Comparison of ENCODE assay signal across 20 cellular contexts in genomic region chr3:185758912-185759311, GRCh38.
DNase-seq lines count a peak whose midpoint lies in the region; ATAC-seq and TF ChIP-seq lines count a peak whose summit lies in the region.
"Had no signal": no experiment of that assay in that cellular context is flagged by ENCODE, and none has a peak within 500 bp of the region (broad histone marks: within the 10 kb centered on the region; RNA-seq: fewer than 3 reads in every experiment).

No MANE protein-coding gene starts in this region.

- DNase-seq in cardiac muscle cell (ENCODE audit: low read depth in 1 of 2, low spot score in 1 of 2) = no peak
- no peak for DNase-seq in right atrium auricular region (ENCODE audit: low spot score)
- no peak for DNase-seq in WTC11 (ENCODE audit: low spot score)
- DNase-seq in left kidney (ENCODE audit: low read depth, low spot score) = peak; percentile 37
- no peak for DNase-seq in type B pancreatic cell (ENCODE audit: extremely low spot score, unreplicated experiment)
- DNase-seq in mesendoderm = no peak
- DNase-seq in activated CD8-positive, alpha-beta memory T cell treated with anti-CD3 and anti-CD28 coated beads, Interleukin-2, amount 10 ng/mL, durations not matched to agents 7 days and 5 days = no peak
- DNase-seq in MG63 = no peak
- DNase-seq: activated T-cell treated with anti-CD3 and anti-CD28 coated beads, Interleukin-2, amount 50 U/mL, for 48 hours; DMS79 treated with DMSO at 0.1 percent for 48 hours; head of caudate nucleus; MV-4-11; natural killer cell; NCI-H2081 treated with DMSO at 0.1 percent for 48 hours; T-helper 9 cell had no signal

- no peak overlapping the region for H2BK5ac ChIP-seq in mesendoderm (ENCODE audit: low read length)

- no peak overlapping the region for H2BK120ac ChIP-seq in mesendoderm (ENCODE audit: low read depth, low read length)

- ATAC-seq in WTC11 = no peak
- ATAC-seq in activated CD8-positive, alpha-beta memory T cell treated with anti-CD3 and anti-CD28 coated beads, Interleukin-2, amount 10 ng/mL, durations not matched to agents 7 days and 5 days = no peak
- ATAC-seq: activated CD4-positive, CD25-positive, alpha-beta regulatory T cell treated with anti-CD3 and anti-CD28 coated beads, Interleukin-2, amount 50 U/mL, for 24 hours; activated naive CD4-positive, alpha-beta T cell treated with anti-CD3 and anti-CD28 coated beads, Interleukin-2, amount 50 U/mL, for 72 hours; natural killer cell had no signal

- peaks cover 38% of the 10 kb centered on the region for H3K36me3 Mint-ChIP-seq in WTC11
- H3K36me3 Mint-ChIP-seq in type B pancreatic cell = peaks cover 31% of the 10 kb centered on the region
- H3K36me3 Mint-ChIP-seq in activated CD8-positive, alpha-beta memory T cell treated with anti-CD3 and anti-CD28 coated beads, Interleukin-2, amount 10 ng/mL, durations not matched to agents 7 days and 5 days = no peaks in the 10 kb centered on the region
- H3K36me3 Mint-ChIP-seq: natural killer cell had no signal

- no peak overlapping the region for H3K9ac ChIP-seq in mesendoderm (ENCODE audit: low read length)
- H3K9ac ChIP-seq: parathyroid adenoma had no signal

- H4K5ac ChIP-seq in mesendoderm (ENCODE audit: low read length) = no peak overlapping the region

- H3K4me3 ChIP-seq in cardiac muscle cell (no peak overlapping the region), right atrium auricular region (no peak overlapping the region), mesendoderm (ENCODE audit: low read length) (no peak overlapping the region), MG63 (no peak overlapping the region)

- H3K36me3 ChIP-seq in cardiac muscle cell (no peaks in the 10 kb centered on the region), right atrium auricular region (no peaks in the 10 kb centered on the region), mesendoderm (ENCODE audit: control insufficient read depth, insufficient read depth, low read length) (no peaks in the 10 kb centered on the region), MG63 (peaks cover 24% of the 10 kb centered on the region)

- no peak overlapping the region for H3K4me2 ChIP-seq in mesendoderm (ENCODE audit: low read length)

- no peak overlapping the region for H2BK15ac ChIP-seq in mesendoderm (replicated peaks; ENCODE audit: low read depth)

- H4K8ac ChIP-seq in mesendoderm (ENCODE audit: low read depth, low read length) = no peak overlapping the region

- H3K9me3 Mint-ChIP-seq in WTC11 = peaks cover 25% of the 10 kb centered on the region
- peaks cover 5% of the 10 kb centered on the region for H3K9me3 Mint-ChIP-seq in type B pancreatic cell
- peaks cover 4% of the 10 kb centered on the region for H3K9me3 Mint-ChIP-seq in activated CD8-positive, alpha-beta memory T cell treated with anti-CD3 and anti-CD28 coated beads, Interleukin-2, amount 10 ng/mL, durations not matched to agents 7 days and 5 days (ENCODE audit: low read depth)

- H3K4me3 Mint-ChIP-seq in WTC11 (no peak overlapping the region), type B pancreatic cell (peak overlapping the region; percentile 3)
- no peak overlapping the region for H3K4me3 Mint-ChIP-seq in activated CD8-positive, alpha-beta memory T cell treated with anti-CD3 and anti-CD28 coated beads, Interleukin-2, amount 10 ng/mL, durations not matched to agents 7 days and 5 days
- H3K4me3 Mint-ChIP-seq: natural killer cell had no signal

- no peaks in the 10 kb centered on the region for H3K27me3 Mint-ChIP-seq in WTC11 (ENCODE audit: low read depth)
- no peaks in the 10 kb centered on the region for H3K27me3 Mint-ChIP-seq in type B pancreatic cell
- peaks cover 55% of the 10 kb centered on the region for H3K27me3 Mint-ChIP-seq in activated CD8-positive, alpha-beta memory T cell treated with anti-CD3 and anti-CD28 coated beads, Interleukin-2, amount 10 ng/mL, durations not matched to agents 7 days and 5 days

- H2AK5ac ChIP-seq in mesendoderm (ENCODE audit: low read length) = no peak overlapping the region

- CTCF ChIA-PET in WTC11 (lab: Charles Lee) = interaction anchor here (0.6 to 5.2 kb wide), 3 partner anchors 10 to 99 kb away, joined by 3 to 30 read pairs (median 11); no protein-coding TSS in a partner anchor
- CTCF ChIA-PET in activated CD8-positive, alpha-beta memory T cell treated with anti-CD3 and anti-CD28 coated beads, Interleukin-2, amount 10 ng/mL, durations not matched to agents 7 days and 5 days (lab: Charles Lee) = interaction anchor here (1.0 to 3.4 kb wide), 2 partner anchors 10 to 18 kb away, joined by 3 to 12 read pairs; no protein-coding TSS in a partner anchor

- H3K9me3 ChIP-seq in cardiac muscle cell (ENCODE audit: low read depth) (no peaks in the 10 kb centered on the region), right atrium auricular region (no peaks in the 10 kb centered on the region), MG63 (no peaks in the 10 kb centered on the region; the same call in 1 of the 2 replicates)

- WGBS in mesendoderm (ENCODE audit: extremely low coverage, insufficient coverage, low lambda C conversion rate) = no CpG with 5 or more reads among the region's 1 CpG

- no peak overlapping the region for H3K4ac ChIP-seq in mesendoderm (ENCODE audit: low read depth, low read length)

- H3K18ac ChIP-seq in mesendoderm (ENCODE audit: low read length) = no peak overlapping the region

- H3K4me1 Mint-ChIP-seq in WTC11 (peaks cover 91% of the 10 kb centered on the region), type B pancreatic cell (ENCODE audit: unreplicated experiment) (peaks cover 55% of the 10 kb centered on the region)
- no peaks in the 10 kb centered on the region for H3K4me1 Mint-ChIP-seq in activated CD8-positive, alpha-beta memory T cell treated with anti-CD3 and anti-CD28 coated beads, Interleukin-2, amount 10 ng/mL, durations not matched to agents 7 days and 5 days

- H3K79me1 ChIP-seq in mesendoderm (ENCODE audit: low read length) = peaks cover 38% of the 10 kb centered on the region

- POLR2A ChIA-PET in WTC11 (lab: Charles Lee) = no interaction called here

- H3K56ac ChIP-seq in mesendoderm (ENCODE audit: low read length) = no peak overlapping the region

- H3K27me3 ChIP-seq in cardiac muscle cell = no peaks in the 10 kb centered on the region
- no peaks in the 10 kb centered on the region for H3K27me3 ChIP-seq in right atrium auricular region
- no peaks in the 10 kb centered on the region for H3K27me3 ChIP-seq in mesendoderm (ENCODE audit: insufficient read depth, low read length, poor library complexity)
- H3K27me3 ChIP-seq in MG63 = no peaks in the 10 kb centered on the region

- TF ChIP-seq CTCF in cardiac muscle cell (IDR thresholded peaks at IDR 0.05; ENCODE audit: low read depth, low read length) (no peak), right atrium auricular region (IDR thresholded peaks at IDR 0.05) (no peak), WTC11 (IDR thresholded peaks at IDR 0.05) (no peak), type B pancreatic cell (conservative IDR thresholded peaks at IDR 0.05) (no peak)

- H3K4me1 ChIP-seq in cardiac muscle cell (ENCODE audit: low read depth) (peaks cover 46% of the 10 kb centered on the region), right atrium auricular region (peaks cover 0 to 10% of the 10 kb centered on the region in 2 donors), mesendoderm (ENCODE audit: control insufficient read depth, low read depth, low read length) (peaks cover 10% of the 10 kb centered on the region)

- H3K23ac ChIP-seq in mesendoderm (ENCODE audit: low read length) = no peak overlapping the region

- peak overlapping the region; percentile 17 for H3K27ac Mint-ChIP-seq in WTC11
- peak overlapping the region; percentile 16 for H3K27ac Mint-ChIP-seq in type B pancreatic cell
- no peak overlapping the region for H3K27ac Mint-ChIP-seq in activated CD8-positive, alpha-beta memory T cell treated with anti-CD3 and anti-CD28 coated beads, Interleukin-2, amount 10 ng/mL, durations not matched to agents 7 days and 5 days
- H3K27ac Mint-ChIP-seq: activated naive CD4-positive, alpha-beta T cell treated with anti-CD3 and anti-CD28 coated beads, Interleukin-2, amount 50 U/mL, for 72 hours; natural killer cell had no signal

- peaks cover 85% of the 10 kb centered on the region for H3K79me2 ChIP-seq in mesendoderm (ENCODE audit: control insufficient read depth, insufficient read depth, low read length)

- peak overlapping the region; percentile 64 for H3K27ac ChIP-seq in cardiac muscle cell
- H3K27ac ChIP-seq in right atrium auricular region = no peak overlapping the region
- H3K27ac ChIP-seq in mesendoderm (ENCODE audit: low read depth, low read length) = no peak overlapping the region
- H3K27ac ChIP-seq: C4-2B, HL-60, parathyroid adenoma had no signal

TF ChIP-seq in WTC11, 78 proteins besides CTCF, POLR2A, EP300 and RAD21 (continues in another document):
- no peak for TF ChIP-seq NFYB (CRISPR knock-in tag; conservative IDR thresholded peaks at IDR 0.05; ENCODE audit: low read depth)
- TF ChIP-seq E2F1 (CRISPR knock-in tag; IDR thresholded peaks at IDR 0.05) = no peak
- no peak for TF ChIP-seq JUN (CRISPR knock-in tag; IDR thresholded peaks at IDR 0.05)
- no peak for TF ChIP-seq KAT7 (CRISPR knock-in tag; IDR thresholded peaks at IDR 0.05; ENCODE audit: borderline replicate concordance)
- TF ChIP-seq GABPB1 (CRISPR knock-in tag; IDR thresholded peaks at IDR 0.05) = no peak
- TF ChIP-seq HMGXB4 (CRISPR knock-in tag; IDR thresholded peaks at IDR 0.05) = no peak
- TF ChIP-seq ZNF219 (CRISPR knock-in tag; IDR thresholded peaks at IDR 0.05; ENCODE audit: borderline replicate concordance) = no peak
- TF ChIP-seq SOX15 (CRISPR knock-in tag; IDR thresholded peaks at IDR 0.05) = no peak
